Comparison of ENCODE assay signal across 1 cellular context in the genomic region with DNA sequence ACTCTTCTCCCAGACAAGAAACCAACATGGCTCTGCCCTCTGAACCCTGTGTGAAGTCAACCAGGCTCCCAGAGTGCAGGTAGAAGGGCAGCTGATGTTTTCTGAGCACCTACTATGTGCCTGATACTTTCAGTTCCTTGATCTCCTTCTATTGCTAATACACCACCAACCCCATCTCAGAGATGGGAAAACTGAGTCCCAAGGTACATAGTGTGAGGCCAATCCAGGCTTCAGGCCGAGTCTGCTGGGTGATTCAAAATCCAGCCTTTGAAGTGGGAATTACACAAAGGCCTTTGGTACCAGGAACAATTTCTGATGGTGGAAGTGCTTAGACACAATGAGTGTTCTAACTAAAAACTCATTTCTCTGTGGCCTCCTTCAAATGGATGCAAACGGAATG.
A peak's percentile ranks its signal among the peaks of the same experiment; 100 is the strongest.
TF ChIP-seq lines count a peak whose summit lies in the region.

No MANE protein-coding gene starts in this region.

TF ChIP-seq in HepG2, 621 proteins besides CTCF, POLR2A, EP300 and RAD21 (continued from another document and continues in another):
- TF ChIP-seq SMARCE1 (IDR thresholded peaks at IDR 0.05; ENCODE audit: borderline replicate concordance) (no peak), ZFP37 (CRISPR knock-in tag; IDR thresholded peaks at IDR 0.05; ENCODE audit: borderline replicate concordance) (0 out of 2 replicates have a peak, but pooled peaks have one; percentile 34), ZNF207 (IDR thresholded peaks at IDR 0.05; ENCODE audit: borderline replicate concordance) (no peak), RFXAP (CRISPR knock-in tag; IDR thresholded peaks at IDR 0.05; ENCODE audit: borderline replicate concordance) (no peak), ZNF10 (CRISPR knock-in tag; IDR thresholded peaks at IDR 0.05; ENCODE audit: borderline replicate concordance, low read depth) (no peak), ATM (IDR thresholded peaks at IDR 0.05; ENCODE audit: borderline replicate concordance) (no peak), ZFX (CRISPR knock-in tag; IDR thresholded peaks at IDR 0.05; ENCODE audit: low read depth) (0 out of 2 replicates have a peak, but pooled peaks have one; percentile 27), CENPT (CRISPR knock-in tag; IDR thresholded peaks at IDR 0.05; ENCODE audit: low read depth) (no peak), ZNF598 (CRISPR knock-in tag; IDR thresholded peaks at IDR 0.05; ENCODE audit: borderline replicate concordance) (no peak), ZNF121 (CRISPR knock-in tag; IDR thresholded peaks at IDR 0.05) (no peak), RBM22 (optimal IDR thresholded peaks at IDR 0.05; ENCODE audit: low read length) (no peak), STAG1 (CRISPR knock-in tag; IDR thresholded peaks at IDR 0.05) (no peak), EEA1 (CRISPR knock-in tag; IDR thresholded peaks at IDR 0.05; ENCODE audit: borderline replicate concordance) (no peak), CREB1 (IDR thresholded peaks at IDR 0.05) (no peak), CREB1 (CRISPR knock-in tag; IDR thresholded peaks at IDR 0.05) (no peak), MZF1 (CRISPR knock-in tag; IDR thresholded peaks at IDR 0.05; ENCODE audit: borderline replicate concordance) (no peak), ZNF33A (CRISPR knock-in tag; IDR thresholded peaks at IDR 0.05; ENCODE audit: borderline replicate concordance) (no peak), ZNF460 (CRISPR knock-in tag; IDR thresholded peaks at IDR 0.05; ENCODE audit: borderline replicate concordance) (no peak), ZSCAN20 (CRISPR knock-in tag; IDR thresholded peaks at IDR 0.05; ENCODE audit: borderline replicate concordance) (no peak), ZNF441 (CRISPR knock-in tag; IDR thresholded peaks at IDR 0.05; ENCODE audit: borderline replicate concordance) (no peak), ZNF260 (CRISPR knock-in tag; IDR thresholded peaks at IDR 0.05; ENCODE audit: borderline replicate concordance, low read depth) (no peak), ZNF670 (CRISPR knock-in tag; IDR thresholded peaks at IDR 0.05; ENCODE audit: borderline replicate concordance) (no peak), ZFYVE20 (CRISPR knock-in tag; IDR thresholded peaks at IDR 0.05; ENCODE audit: borderline replicate concordance, low read depth) (no peak), NAIF1 (CRISPR knock-in tag; IDR thresholded peaks at IDR 0.05; ENCODE audit: borderline replicate concordance) (no peak), CBFB (CRISPR knock-in tag; IDR thresholded peaks at IDR 0.05) (no peak), ZNF577 (CRISPR knock-in tag; IDR thresholded peaks at IDR 0.05; ENCODE audit: borderline replicate concordance, low read depth) (no peak), FOXM1 (CRISPR knock-in tag; IDR thresholded peaks at IDR 0.05) (no peak), THYN1 (CRISPR knock-in tag; IDR thresholded peaks at IDR 0.05; ENCODE audit: borderline replicate concordance, low read depth) (no peak), ZMYM3 (CRISPR knock-in tag; IDR thresholded peaks at IDR 0.05) (peak; percentile 98), ZNF777 (CRISPR knock-in tag; IDR thresholded peaks at IDR 0.05) (no peak), SSRP1 (CRISPR knock-in tag; IDR thresholded peaks at IDR 0.05) (no peak), ZNF230 (CRISPR knock-in tag; IDR thresholded peaks at IDR 0.05) (0 out of 2 replicates have a peak, but pooled peaks have one; percentile 62), TBL1XR1 (IDR thresholded peaks at IDR 0.05; ENCODE audit: borderline replicate concordance, low read length, partially characterized antibody) (no peak), LCORL (IDR thresholded peaks at IDR 0.05) (no peak), LCORL (CRISPR knock-in tag; IDR thresholded peaks at IDR 0.05) (no peak)
- TF ChIP-seq, protein P1, sequence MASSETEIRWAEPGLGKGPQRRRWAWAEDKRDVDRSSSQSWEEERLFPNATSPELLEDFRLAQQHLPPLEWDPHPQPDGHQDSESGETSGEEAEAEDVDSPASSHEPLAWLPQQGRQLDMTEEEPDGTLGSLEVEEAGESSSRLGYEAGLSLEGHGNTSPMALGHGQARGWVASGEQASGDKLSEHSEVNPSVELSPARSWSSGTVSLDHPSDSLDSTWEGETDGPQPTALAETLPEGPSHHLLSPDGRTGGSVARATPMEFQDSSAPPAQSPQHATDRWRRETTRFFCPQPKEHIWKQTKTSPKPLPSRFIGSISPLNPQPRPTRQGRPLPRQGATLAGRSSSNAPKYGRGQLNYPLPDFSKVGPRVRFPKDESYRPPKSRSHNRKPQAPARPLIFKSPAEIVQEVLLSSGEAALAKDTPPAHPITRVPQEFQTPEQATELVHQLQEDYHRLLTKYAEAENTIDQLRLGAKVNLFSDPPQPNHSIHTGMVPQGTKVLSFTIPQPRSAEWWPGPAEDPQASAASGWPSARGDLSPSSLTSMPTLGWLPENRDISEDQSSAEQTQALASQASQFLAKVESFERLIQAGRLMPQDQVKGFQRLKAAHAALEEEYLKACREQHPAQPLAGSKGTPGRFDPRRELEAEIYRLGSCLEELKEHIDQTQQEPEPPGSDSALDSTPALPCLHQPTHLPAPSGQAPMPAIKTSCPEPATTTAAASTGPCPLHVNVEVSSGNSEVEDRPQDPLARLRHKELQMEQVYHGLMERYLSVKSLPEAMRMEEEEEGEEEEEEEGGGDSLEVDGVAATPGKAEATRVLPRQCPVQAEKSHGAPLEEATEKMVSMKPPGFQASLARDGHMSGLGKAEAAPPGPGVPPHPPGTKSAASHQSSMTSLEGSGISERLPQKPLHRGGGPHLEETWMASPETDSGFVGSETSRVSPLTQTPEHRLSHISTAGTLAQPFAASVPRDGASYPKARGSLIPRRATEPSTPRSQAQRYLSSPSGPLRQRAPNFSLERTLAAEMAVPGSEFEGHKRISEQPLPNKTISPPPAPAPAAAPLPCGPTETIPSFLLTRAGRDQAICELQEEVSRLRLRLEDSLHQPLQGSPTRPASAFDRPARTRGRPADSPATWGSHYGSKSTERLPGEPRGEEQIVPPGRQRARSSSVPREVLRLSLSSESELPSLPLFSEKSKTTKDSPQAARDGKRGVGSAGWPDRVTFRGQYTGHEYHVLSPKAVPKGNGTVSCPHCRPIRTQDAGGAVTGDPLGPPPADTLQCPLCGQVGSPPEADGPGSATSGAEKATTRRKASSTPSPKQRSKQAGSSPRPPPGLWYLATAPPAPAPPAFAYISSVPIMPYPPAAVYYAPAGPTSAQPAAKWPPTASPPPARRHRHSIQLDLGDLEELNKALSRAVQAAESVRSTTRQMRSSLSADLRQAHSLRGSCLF (CRISPR knock-in tag; IDR thresholded peaks at IDR 0.05; ENCODE audit: borderline replicate concordance), result no peak
- TF ChIP-seq, protein P2, sequence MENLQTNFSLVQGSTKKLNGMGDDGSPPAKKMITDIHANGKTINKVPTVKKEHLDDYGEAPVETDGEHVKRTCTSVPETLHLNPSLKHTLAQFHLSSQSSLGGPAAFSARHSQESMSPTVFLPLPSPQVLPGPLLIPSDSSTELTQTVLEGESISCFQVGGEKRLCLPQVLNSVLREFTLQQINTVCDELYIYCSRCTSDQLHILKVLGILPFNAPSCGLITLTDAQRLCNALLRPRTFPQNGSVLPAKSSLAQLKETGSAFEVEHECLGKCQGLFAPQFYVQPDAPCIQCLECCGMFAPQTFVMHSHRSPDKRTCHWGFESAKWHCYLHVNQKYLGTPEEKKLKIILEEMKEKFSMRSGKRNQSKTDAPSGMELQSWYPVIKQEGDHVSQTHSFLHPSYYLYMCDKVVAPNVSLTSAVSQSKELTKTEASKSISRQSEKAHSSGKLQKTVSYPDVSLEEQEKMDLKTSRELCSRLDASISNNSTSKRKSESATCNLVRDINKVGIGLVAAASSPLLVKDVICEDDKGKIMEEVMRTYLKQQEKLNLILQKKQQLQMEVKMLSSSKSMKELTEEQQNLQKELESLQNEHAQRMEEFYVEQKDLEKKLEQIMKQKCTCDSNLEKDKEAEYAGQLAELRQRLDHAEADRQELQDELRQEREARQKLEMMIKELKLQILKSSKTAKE (CRISPR knock-in tag; IDR thresholded peaks at IDR 0.05; ENCODE audit: borderline replicate concordance), result no peak
- TF ChIP-seq, protein P3, sequence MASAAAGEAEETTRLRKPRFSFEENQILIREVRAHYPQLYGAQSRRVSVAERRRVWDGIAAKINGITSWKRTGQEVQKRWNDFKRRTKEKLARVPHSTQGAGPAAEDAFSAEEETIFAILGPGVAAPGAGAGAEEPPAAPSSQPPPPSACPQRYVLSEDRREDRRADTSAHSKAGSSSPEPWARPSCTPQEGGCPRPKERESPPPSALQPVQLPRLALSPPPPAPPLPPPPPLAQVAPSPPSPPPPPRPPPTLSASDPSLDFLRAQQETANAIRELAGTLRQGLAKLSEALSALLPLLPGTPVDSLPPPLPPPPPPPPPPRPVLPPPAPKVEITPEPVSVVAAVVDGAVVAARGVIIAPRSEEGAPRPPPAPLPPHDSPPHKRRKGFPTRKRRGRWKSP (CRISPR knock-in tag; IDR thresholded peaks at IDR 0.05), result no peak
- TF ChIP-seq, protein P4, sequence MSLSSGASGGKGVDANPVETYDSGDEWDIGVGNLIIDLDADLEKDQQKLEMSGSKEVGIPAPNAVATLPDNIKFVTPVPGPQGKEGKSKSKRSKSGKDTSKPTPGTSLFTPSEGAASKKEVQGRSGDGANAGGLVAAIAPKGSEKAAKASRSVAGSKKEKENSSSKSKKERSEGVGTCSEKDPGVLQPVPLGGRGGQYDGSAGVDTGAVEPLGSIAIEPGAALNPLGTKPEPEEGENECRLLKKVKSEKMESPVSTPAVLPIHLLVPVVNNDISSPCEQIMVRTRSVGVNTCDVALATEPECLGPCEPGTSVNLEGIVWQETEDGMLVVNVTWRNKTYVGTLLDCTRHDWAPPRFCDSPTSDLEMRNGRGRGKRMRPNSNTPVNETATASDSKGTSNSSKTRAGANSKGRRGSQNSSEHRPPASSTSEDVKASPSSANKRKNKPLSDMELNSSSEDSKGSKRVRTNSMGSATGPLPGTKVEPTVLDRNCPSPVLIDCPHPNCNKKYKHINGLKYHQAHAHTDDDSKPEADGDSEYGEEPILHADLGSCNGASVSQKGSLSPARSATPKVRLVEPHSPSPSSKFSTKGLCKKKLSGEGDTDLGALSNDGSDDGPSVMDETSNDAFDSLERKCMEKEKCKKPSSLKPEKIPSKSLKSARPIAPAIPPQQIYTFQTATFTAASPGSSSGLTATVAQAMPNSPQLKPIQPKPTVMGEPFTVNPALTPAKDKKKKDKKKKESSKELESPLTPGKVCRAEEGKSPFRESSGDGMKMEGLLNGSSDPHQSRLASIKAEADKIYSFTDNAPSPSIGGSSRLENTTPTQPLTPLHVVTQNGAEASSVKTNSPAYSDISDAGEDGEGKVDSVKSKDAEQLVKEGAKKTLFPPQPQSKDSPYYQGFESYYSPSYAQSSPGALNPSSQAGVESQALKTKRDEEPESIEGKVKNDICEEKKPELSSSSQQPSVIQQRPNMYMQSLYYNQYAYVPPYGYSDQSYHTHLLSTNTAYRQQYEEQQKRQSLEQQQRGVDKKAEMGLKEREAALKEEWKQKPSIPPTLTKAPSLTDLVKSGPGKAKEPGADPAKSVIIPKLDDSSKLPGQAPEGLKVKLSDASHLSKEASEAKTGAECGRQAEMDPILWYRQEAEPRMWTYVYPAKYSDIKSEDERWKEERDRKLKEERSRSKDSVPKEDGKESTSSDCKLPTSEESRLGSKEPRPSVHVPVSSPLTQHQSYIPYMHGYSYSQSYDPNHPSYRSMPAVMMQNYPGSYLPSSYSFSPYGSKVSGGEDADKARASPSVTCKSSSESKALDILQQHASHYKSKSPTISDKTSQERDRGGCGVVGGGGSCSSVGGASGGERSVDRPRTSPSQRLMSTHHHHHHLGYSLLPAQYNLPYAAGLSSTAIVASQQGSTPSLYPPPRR (CRISPR knock-in tag; IDR thresholded peaks at IDR 0.05; ENCODE audit: borderline replicate concordance), result no peak
- TF ChIP-seq, protein P5, sequence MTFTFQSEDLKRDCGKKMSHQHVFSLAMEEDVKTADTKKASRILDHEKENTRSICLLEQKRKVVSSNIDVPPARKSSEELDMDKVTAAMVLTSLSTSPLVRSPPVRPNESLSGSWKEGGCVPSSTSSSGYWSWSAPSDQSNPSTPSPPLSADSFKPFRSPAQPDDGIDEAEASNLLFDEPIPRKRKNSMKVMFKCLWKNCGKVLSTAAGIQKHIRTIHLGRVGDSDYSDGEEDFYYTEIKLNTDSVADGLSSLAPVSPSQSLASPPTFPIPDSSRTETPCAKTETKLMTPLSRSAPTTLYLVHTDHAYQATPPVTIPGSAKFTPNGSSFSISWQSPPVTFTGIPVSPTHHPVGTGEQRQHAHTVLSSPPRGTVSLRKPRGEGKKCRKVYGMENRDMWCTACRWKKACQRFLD (CRISPR knock-in tag; IDR thresholded peaks at IDR 0.05; ENCODE audit: borderline replicate concordance), result no peak
- TF ChIP-seq, protein P6, sequence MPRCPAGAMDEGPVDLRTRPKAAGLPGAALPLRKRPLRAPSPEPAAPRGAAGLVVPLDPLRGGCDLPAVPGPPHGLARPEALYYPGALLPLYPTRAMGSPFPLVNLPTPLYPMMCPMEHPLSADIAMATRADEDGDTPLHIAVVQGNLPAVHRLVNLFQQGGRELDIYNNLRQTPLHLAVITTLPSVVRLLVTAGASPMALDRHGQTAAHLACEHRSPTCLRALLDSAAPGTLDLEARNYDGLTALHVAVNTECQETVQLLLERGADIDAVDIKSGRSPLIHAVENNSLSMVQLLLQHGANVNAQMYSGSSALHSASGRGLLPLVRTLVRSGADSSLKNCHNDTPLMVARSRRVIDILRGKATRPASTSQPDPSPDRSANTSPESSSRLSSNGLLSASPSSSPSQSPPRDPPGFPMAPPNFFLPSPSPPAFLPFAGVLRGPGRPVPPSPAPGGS (CRISPR knock-in tag; IDR thresholded peaks at IDR 0.05), result no peak
- TF ChIP-seq, protein P7, sequence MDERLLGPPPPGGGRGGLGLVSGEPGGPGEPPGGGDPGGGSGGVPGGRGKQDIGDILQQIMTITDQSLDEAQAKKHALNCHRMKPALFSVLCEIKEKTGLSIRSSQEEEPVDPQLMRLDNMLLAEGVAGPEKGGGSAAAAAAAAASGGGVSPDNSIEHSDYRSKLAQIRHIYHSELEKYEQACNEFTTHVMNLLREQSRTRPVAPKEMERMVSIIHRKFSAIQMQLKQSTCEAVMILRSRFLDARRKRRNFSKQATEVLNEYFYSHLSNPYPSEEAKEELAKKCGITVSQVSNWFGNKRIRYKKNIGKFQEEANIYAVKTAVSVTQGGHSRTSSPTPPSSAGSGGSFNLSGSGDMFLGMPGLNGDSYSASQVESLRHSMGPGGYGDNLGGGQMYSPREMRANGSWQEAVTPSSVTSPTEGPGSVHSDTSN (CRISPR knock-in tag; IDR thresholded peaks at IDR 0.05), result no peak
- TF ChIP-seq, protein P8, sequence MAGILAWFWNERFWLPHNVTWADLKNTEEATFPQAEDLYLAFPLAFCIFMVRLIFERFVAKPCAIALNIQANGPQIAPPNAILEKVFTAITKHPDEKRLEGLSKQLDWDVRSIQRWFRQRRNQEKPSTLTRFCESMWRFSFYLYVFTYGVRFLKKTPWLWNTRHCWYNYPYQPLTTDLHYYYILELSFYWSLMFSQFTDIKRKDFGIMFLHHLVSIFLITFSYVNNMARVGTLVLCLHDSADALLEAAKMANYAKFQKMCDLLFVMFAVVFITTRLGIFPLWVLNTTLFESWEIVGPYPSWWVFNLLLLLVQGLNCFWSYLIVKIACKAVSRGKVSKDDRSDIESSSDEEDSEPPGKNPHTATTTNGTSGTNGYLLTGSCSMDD (CRISPR knock-in tag; IDR thresholded peaks at IDR 0.05), result no peak
- TF ChIP-seq, protein P9, sequence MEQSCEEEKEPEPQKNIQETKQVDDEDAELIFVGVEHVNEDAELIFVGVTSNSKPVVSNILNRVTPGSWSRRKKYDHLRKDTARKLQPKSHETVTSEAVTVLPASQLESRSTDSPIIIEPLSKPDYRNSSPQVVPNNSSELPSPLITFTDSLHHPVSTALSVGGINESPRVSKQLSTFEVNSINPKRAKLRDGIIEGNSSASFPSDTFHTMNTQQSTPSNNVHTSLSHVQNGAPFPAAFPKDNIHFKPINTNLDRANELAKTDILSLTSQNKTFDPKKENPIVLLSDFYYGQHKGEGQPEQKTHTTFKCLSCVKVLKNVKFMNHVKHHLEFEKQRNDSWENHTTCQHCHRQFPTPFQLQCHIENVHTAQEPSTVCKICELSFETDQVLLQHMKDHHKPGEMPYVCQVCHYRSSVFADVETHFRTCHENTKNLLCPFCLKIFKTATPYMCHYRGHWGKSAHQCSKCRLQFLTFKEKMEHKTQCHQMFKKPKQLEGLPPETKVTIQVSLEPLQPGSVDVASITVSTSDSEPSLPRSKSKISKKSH (CRISPR knock-in tag; IDR thresholded peaks at IDR 0.05; ENCODE audit: borderline replicate concordance), result no peak
